Comparison of ENCODE assay signal across 8 cellular contexts in genomic region chr20:8305449-8305978, GRCh38.
DNase-seq lines count a peak whose midpoint lies in the region; ATAC-seq and TF ChIP-seq lines count a peak whose summit lies in the region.

No MANE protein-coding gene starts in this region.

- no peaks in the 10 kb centered on the region for H3K9me3 Mint-ChIP-seq in activated CD8-positive, alpha-beta T cell treated with anti-CD3 and anti-CD28 coated beads for 36 hours

- POLR2A ChIA-PET in AG04449 (lab: Yijun Ruan, JAX), result no interaction called here
- POLR2A ChIA-PET in activated CD8-positive, alpha-beta T cell treated with anti-CD3 and anti-CD28 coated beads for 36 hours (lab: Charles Lee), result no interaction called here

- no peaks in the 10 kb centered on the region for H3K27me3 ChIP-seq in neutrophil
- H3K27me3 ChIP-seq in aorta (ENCODE audit: control insufficient read depth in 1 of 2, insufficient read depth in 2 of 2, low read length in 1 of 2), result no peaks in the 10 kb centered on the region

- H3K9me3 ChIP-seq in neutrophil (no peaks in the 10 kb centered on the region), aorta (ENCODE audit: control insufficient read depth, low read length) (no peaks in the 10 kb centered on the region)

- H3K4me1 ChIP-seq in neutrophil (ENCODE audit: control insufficient read depth in 1 of 2, insufficient read depth in 1 of 2, low read depth in 1 of 2, low read length in 1 of 2) (peaks cover 0 to 6% of the 10 kb centered on the region in 2 experiments), aorta (ENCODE audit: control insufficient read depth in 1 of 2, insufficient read depth in 2 of 2, low read length in 2 of 2) (no peaks in the 10 kb centered on the region)

- H3K4me3 ChIP-seq in AG04449 (ENCODE audit: low read depth, low read length) (no peak overlapping the region), epithelial cell of proximal tubule (ENCODE audit: low read depth, low read length) (no peak overlapping the region), neutrophil (ENCODE audit: low read depth in 1 of 2, low read length in 1 of 2) (no peak overlapping the region), aorta (ENCODE audit: low read length in 2 of 2) (no peak overlapping the region)

- peaks cover 2% of the 10 kb centered on the region for H3K27me3 Mint-ChIP-seq in activated CD8-positive, alpha-beta T cell treated with anti-CD3 and anti-CD28 coated beads for 36 hours

- ATAC-seq in GM18511 (IDR thresholded peaks at IDR 0.05; ENCODE audit: unreplicated experiment) (peak; percentile 96), HG02970 (IDR thresholded peaks at IDR 0.05; ENCODE audit: low FRiP score, unreplicated experiment) (peak; percentile 87), aorta (ENCODE audit: low FRiP score) (no peak)
- ATAC-seq in activated CD8-positive, alpha-beta T cell treated with anti-CD3 and anti-CD28 coated beads for 36 hours, result peak; percentile 83

- TF ChIP-seq CTCF in AG04449 (IDR thresholded peaks at IDR 0.05; ENCODE audit: insufficient read depth, low read length, missing control alignments) (peak; percentile 45), epithelial cell of proximal tubule (conservative IDR thresholded peaks at IDR 0.05; ENCODE audit: low read depth, low read length) (peak; percentile 82), neutrophil (IDR thresholded peaks at IDR 0.05) (peak; percentile 67)
- peak; percentile 71 for TF ChIP-seq CTCF in activated CD8-positive, alpha-beta T cell treated with anti-CD3 and anti-CD28 coated beads for 36 hours (IDR thresholded peaks at IDR 0.05)

- intact Hi-C loops in activated CD8-positive, alpha-beta T cell treated with anti-CD3 and anti-CD28 coated beads for 36 hours (cut with micrococcal nuclease), result loop anchor here (2.0 to 5.0 kb wide), 2 partner anchors 175 to 263 kb away; no protein-coding TSS in a partner anchor
- intact Hi-C loops in aorta (cut with DNase I), result no loop called here

- DNase-seq in AG04449 (ENCODE audit: low read depth, low spot score) (no peak), NCI-H2171 (lab: John Stamatoyannopoulos, UW) (peak; percentile 36), epithelial cell of proximal tubule (ENCODE audit: low read depth) (no peak), aorta (peak; percentile 53 to 67)
- DNase-seq in activated CD8-positive, alpha-beta T cell treated with anti-CD3 and anti-CD28 coated beads for 36 hours, result peak; percentile 83

- no peak overlapping the region for H3K4me3 Mint-ChIP-seq in activated CD8-positive, alpha-beta T cell treated with anti-CD3 and anti-CD28 coated beads for 36 hours

- CTCF ChIA-PET in AG04449 (lab: Yijun Ruan, JAX), result interaction anchor here (0.6 to 3.4 kb wide), 5 partner anchors 13 to 416 kb away, joined by 3 to 17 read pairs (median 6); no protein-coding TSS in a partner anchor
- CTCF ChIA-PET in activated CD8-positive, alpha-beta T cell treated with anti-CD3 and anti-CD28 coated beads for 36 hours (lab: Charles Lee), result interaction anchor here (1.0 to 2.9 kb wide), 5 partner anchors 9 to 416 kb away, joined by 3 to 19 read pairs (median 5); no protein-coding TSS in a partner anchor

- WGBS in aorta, 2 donors, result 56 to 57% methylated on average over 11 of the region's 11 CpGs

- H3K4me1 Mint-ChIP-seq in activated CD8-positive, alpha-beta T cell treated with anti-CD3 and anti-CD28 coated beads for 36 hours (ENCODE audit: low read depth), result no peaks in the 10 kb centered on the region

- no peaks in the 10 kb centered on the region for H3K36me3 Mint-ChIP-seq in activated CD8-positive, alpha-beta T cell treated with anti-CD3 and anti-CD28 coated beads for 36 hours (ENCODE audit: low read depth)

- H3K27ac ChIP-seq in neutrophil, result no peak overlapping the region
- H3K27ac ChIP-seq in aorta (ENCODE audit: low read depth in 1 of 2, low read length in 2 of 2), result no peak overlapping the region

- H3K36me3 ChIP-seq in neutrophil, result no peaks in the 10 kb centered on the region
- H3K36me3 ChIP-seq in aorta (ENCODE audit: control insufficient read depth in 1 of 2, insufficient read depth in 2 of 2, low read length in 1 of 2), result no peaks in the 10 kb centered on the region

- H3K27ac Mint-ChIP-seq in activated CD8-positive, alpha-beta T cell treated with anti-CD3 and anti-CD28 coated beads for 36 hours, result no peak overlapping the region

Comparison
In these comparisons a context has a peak if more than half of its experiments do, and no peak if none do; other contexts are left out.
1. DNase-seq: peak in NCI-H2171 (single experiment), activated CD8-positive, alpha-beta T cell treated with anti-CD3 and anti-CD28 coated beads for 36 hours (single experiment) and aorta (2 of 2); none in AG04449 (single experiment) and epithelial cell of proximal tubule (single experiment).
2. Peak in every context shown above with its lines, with median percentiles within 50 percentile points of each other: CTCF ChIP-seq.